ENCODE assay signal across 14 cellular contexts in genomic region chr9:82406714-82407113, GRCh38.
DNase-seq lines count a peak whose midpoint lies in the region; ATAC-seq and TF ChIP-seq lines count a peak whose summit lies in the region.
"Had no signal": no experiment of that assay in that cellular context is flagged by ENCODE, and none has a peak within 500 bp of the region (broad histone marks: within the 10 kb centered on the region; RNA-seq: fewer than 3 reads in every experiment).

No MANE protein-coding gene starts in this region.

- no peak overlapping the region for H3K4me2 ChIP-seq in SK-N-SH

- ATAC-seq in effector memory CD8-positive, alpha-beta T cell (replicated peaks): no peak
- no peak for ATAC-seq in T-cell (replicated peaks in 1 of 4)

- no peak overlapping the region for H2AFZ ChIP-seq in SK-N-SH (ENCODE audit: low read depth)

- TF ChIP-seq EP300 in SK-N-SH (IDR thresholded peaks at IDR 0.05; ENCODE audit: borderline replicate concordance in 1 of 2, low read depth in 1 of 2, low read length in 1 of 2): peak in 1 of 2 experiments; percentile 92; a peak in 2 of 4 replicates

- H3K27ac Mint-ChIP-seq in mesothelial cell of epicardium (peak overlapping the region; percentile 90), HFFc6 (no peak overlapping the region), T-cell (no peak overlapping the region)
- H3K27ac Mint-ChIP-seq in effector memory CD8-positive, alpha-beta T cell: no peak overlapping the region
- H3K27ac Mint-ChIP-seq: CD4-positive, alpha-beta T cell had no signal

- peak overlapping the region in 1 of 2 experiments; percentile 83; a peak in 2 of 4 replicates for H3K27ac ChIP-seq in SK-N-SH (ENCODE audit: low read depth in 2 of 2, low read length in 1 of 2)

- H3K9ac ChIP-seq in SK-N-SH: no peak overlapping the region

- DNase-seq in BE2C: peak; percentile 20
- DNase-seq in NCI-H1105 treated with DMSO at 0.1 percent for 48 hours (lab: John Stamatoyannopoulos, UW): peak; percentile 50
- DNase-seq in SK-N-SH: peak; percentile 50
- DNase-seq in mesothelial cell of epicardium (ENCODE audit: low spot score in 2 of 2, unreplicated experiment in 2 of 2): no peak
- DNase-seq in effector memory CD8-positive, alpha-beta T cell: no peak
- DNase-seq in HFFc6: no peak
- DNase-seq in T-cell: no peak
- DNase-seq in activated CD8-positive, alpha-beta memory T cell treated with anti-CD3 and anti-CD28 coated beads for 24 hours: no peak
- DNase-seq: ACHN; C1 segment of cervical spinal cord; Calu3; CD4-positive, alpha-beta T cell; DMS 273 treated with DMSO at 0.1 percent for 48 hours; HCEC 1CT had no signal

- no peaks in the 10 kb centered on the region for H3K9me3 ChIP-seq in BE2C
- no peaks in the 10 kb centered on the region for H3K9me3 ChIP-seq in SK-N-SH

- H3K9me2 ChIP-seq in SK-N-SH: no peaks in the 10 kb centered on the region

- TF ChIP-seq RAD21 in SK-N-SH (IDR thresholded peaks at IDR 0.05; ENCODE audit: low read length): peak; percentile 29; the same call in 1 of the 2 replicates

- H3K4me1 ChIP-seq in BE2C: peaks cover 27% of the 10 kb centered on the region
- peaks cover 0 to 26% of the 10 kb centered on the region in 2 experiments; a peak in 2 of 4 replicates for H3K4me1 ChIP-seq in SK-N-SH (ENCODE audit: control insufficient read depth in 1 of 2, insufficient read depth in 2 of 2, low read depth in 1 of 2, low read length in 1 of 2)

- H3K27me3 ChIP-seq in BE2C (no peaks in the 10 kb centered on the region), SK-N-SH (ENCODE audit: insufficient read depth) (no peaks in the 10 kb centered on the region)

- H3K4me3 ChIP-seq in BE2C (ENCODE audit: low read depth, low read length) (no peak overlapping the region), SK-N-SH (ENCODE audit: low read depth in 2 of 2, low read length in 1 of 2) (no peak overlapping the region)

- no peaks in the 10 kb centered on the region for H4K20me1 ChIP-seq in SK-N-SH (ENCODE audit: insufficient read depth)

- H3K36me3 ChIP-seq in BE2C (no peaks in the 10 kb centered on the region), SK-N-SH (replicated peaks in 1 of 2; ENCODE audit: control insufficient read depth in 1 of 2, insufficient read depth in 2 of 2, low read length in 1 of 2) (no peaks in the 10 kb centered on the region)

- H3K36me3 Mint-ChIP-seq in mesothelial cell of epicardium (no peaks in the 10 kb centered on the region), HFFc6 (ENCODE audit: low read depth) (no peaks in the 10 kb centered on the region), T-cell (no peaks in the 10 kb centered on the region)
- no peaks in the 10 kb centered on the region for H3K36me3 Mint-ChIP-seq in effector memory CD8-positive, alpha-beta T cell (ENCODE audit: insufficient read depth)

- H3F3A ChIP-seq in SK-N-SH (replicated peaks; ENCODE audit: insufficient read depth): peaks cover 5% of the 10 kb centered on the region

- H3K4me1 Mint-ChIP-seq in mesothelial cell of epicardium: peaks cover 54% of the 10 kb centered on the region
- no peaks in the 10 kb centered on the region for H3K4me1 Mint-ChIP-seq in effector memory CD8-positive, alpha-beta T cell (ENCODE audit: low read depth in 2 of 2)
- H3K4me1 Mint-ChIP-seq in HFFc6 (ENCODE audit: low read depth): peaks cover 17% of the 10 kb centered on the region
- no peaks in the 10 kb centered on the region for H3K4me1 Mint-ChIP-seq in T-cell

- no peaks in the 10 kb centered on the region for H3K79me2 ChIP-seq in SK-N-SH (ENCODE audit: insufficient read depth)

- H3K4me3 Mint-ChIP-seq in mesothelial cell of epicardium (no peak overlapping the region), HFFc6 (no peak overlapping the region), T-cell (no peak overlapping the region)
- H3K4me3 Mint-ChIP-seq in effector memory CD8-positive, alpha-beta T cell: no peak overlapping the region
- H3K4me3 Mint-ChIP-seq: CD4-positive, alpha-beta T cell had no signal

- H3K9me3 Mint-ChIP-seq in mesothelial cell of epicardium: peaks cover 8% of the 10 kb centered on the region
- H3K9me3 Mint-ChIP-seq in effector memory CD8-positive, alpha-beta T cell: peaks cover 7 to 11% of the 10 kb centered on the region in 2 donors
- no peaks in the 10 kb centered on the region for H3K9me3 Mint-ChIP-seq in HFFc6
- peaks cover 0 to 4% (median 0%) of the 10 kb centered on the region in 3 donors for H3K9me3 Mint-ChIP-seq in T-cell

- CTCF ChIA-PET in SK-N-SH (lab: Yijun Ruan, JAX): interaction anchor here (1.6 kb wide), 1 partner anchor 257 kb away, joined by 5 read pairs; no protein-coding TSS in a partner anchor
- CTCF ChIA-PET in T-cell (lab: Charles Lee): no interaction called here

- 20% methylated on average over 1 of the region's 1 CpG for WGBS in SK-N-SH (ENCODE audit: low lambda C conversion rate)

- no peaks in the 10 kb centered on the region for H3K27me3 Mint-ChIP-seq in mesothelial cell of epicardium (ENCODE audit: low read depth)
- no peaks in the 10 kb centered on the region for H3K27me3 Mint-ChIP-seq in effector memory CD8-positive, alpha-beta T cell
- H3K27me3 Mint-ChIP-seq in HFFc6 (ENCODE audit: insufficient read depth): no peaks in the 10 kb centered on the region
- H3K27me3 Mint-ChIP-seq in T-cell: no peaks in the 10 kb centered on the region
- H3K27me3 Mint-ChIP-seq: CD4-positive, alpha-beta T cell had no signal

- POLR2A ChIA-PET in SK-N-SH (lab: Yijun Ruan, JAX) (no interaction called here), T-cell (lab: Charles Lee) (no interaction called here)

- TF ChIP-seq CTCF in BE2C (IDR thresholded peaks at IDR 0.05; ENCODE audit: low read depth, low read length) (no peak), SK-N-SH (IDR thresholded peaks at IDR 0.05) (no peak), mesothelial cell of epicardium (IDR thresholded peaks at IDR 0.05; ENCODE audit: unreplicated experiment) (no peak), HFFc6 (IDR thresholded peaks at IDR 0.05) (no peak)

TF ChIP-seq in SK-N-SH, 30 proteins besides CTCF, POLR2A, EP300 and RAD21:
- peak; percentile 54 for TF ChIP-seq FOXJ3 (CRISPR knock-in tag; IDR thresholded peaks at IDR 0.05)
- peak; percentile 24; the same call in 1 of the 2 replicates for TF ChIP-seq PBX3 (IDR thresholded peaks at IDR 0.05)
- no peak for TF ChIP-seq ELF1 (IDR thresholded peaks at IDR 0.05)
- TF ChIP-seq JUND (IDR thresholded peaks at IDR 0.05): no peak
- peak; percentile 59; the same call in 1 of the 2 replicates for TF ChIP-seq TCF12 (IDR thresholded peaks at IDR 0.05)
- TF ChIP-seq NRF1 (IDR thresholded peaks at IDR 0.05; ENCODE audit: low read depth, low read length): no peak
- TF ChIP-seq RCOR1 (IDR thresholded peaks at IDR 0.05; ENCODE audit: low read length): peak; percentile 99
- peak; percentile 55 for TF ChIP-seq CHD2 (IDR thresholded peaks at IDR 0.05; ENCODE audit: low read length, partially characterized antibody)
- TF ChIP-seq SIN3A (IDR thresholded peaks at IDR 0.05; ENCODE audit: borderline replicate concordance, low read depth, low read length): no peak
- 0 out of 2 replicates have a peak, but pooled peaks have one; percentile 15 for TF ChIP-seq POLR2AphosphoS5 (IDR thresholded peaks at IDR 0.05; ENCODE audit: low read depth, low read length)
- TF ChIP-seq TAF1 (IDR thresholded peaks at IDR 0.05; ENCODE audit: borderline replicate concordance, low read depth, low read length): no peak
- TF ChIP-seq TEAD4 (IDR thresholded peaks at IDR 0.05; ENCODE audit: borderline replicate concordance, insufficient read depth): peak; percentile 60; the same call in 1 of the 2 replicates
- peak; percentile 86 for TF ChIP-seq GATA2 (CRISPR knock-in tag; IDR thresholded peaks at IDR 0.05)
- TF ChIP-seq, protein P1, sequence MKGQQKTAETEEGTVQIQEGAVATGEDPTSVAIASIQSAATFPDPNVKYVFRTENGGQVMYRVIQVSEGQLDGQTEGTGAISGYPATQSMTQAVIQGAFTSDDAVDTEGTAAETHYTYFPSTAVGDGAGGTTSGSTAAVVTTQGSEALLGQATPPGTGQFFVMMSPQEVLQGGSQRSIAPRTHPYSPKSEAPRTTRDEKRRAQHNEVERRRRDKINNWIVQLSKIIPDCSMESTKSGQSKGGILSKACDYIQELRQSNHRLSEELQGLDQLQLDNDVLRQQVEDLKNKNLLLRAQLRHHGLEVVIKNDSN (IDR thresholded peaks at IDR 0.05; ENCODE audit: borderline replicate concordance, low read depth): no peak
- TF ChIP-seq REST (IDR thresholded peaks at IDR 0.05; ENCODE audit: low read depth, low read length): no peak
TF ChIP-seq in SK-N-SH: peak in this region for 8.

Comparison
In these comparisons a context has a peak if more than half of its experiments do, and no peak if none do; other contexts are left out.
1. DNase-seq: peak in BE2C (single experiment), NCI-H1105 treated with DMSO at 0.1 percent for 48 hours (single experiment) and SK-N-SH (single experiment); none in mesothelial cell of epicardium (0 of 2), effector memory CD8-positive, alpha-beta T cell (0 of 3), HFFc6 (single experiment), T-cell (0 of 34) and activated CD8-positive, alpha-beta memory T cell treated with anti-CD3 and anti-CD28 coated beads for 24 hours (single experiment).